8 cellular contexts compared by ENCODE assay signal in genomic region chr5:171484460-171484899, GRCh38.
DNase-seq lines count a peak whose midpoint lies in the region; FAIRE-seq and TF ChIP-seq lines count a peak whose summit lies in the region.

No MANE protein-coding gene starts in this region.

- peak overlapping the region; percentile 62 for H3K27ac Mint-ChIP-seq in activated naive CD4-positive, alpha-beta T cell treated with anti-CD3 and anti-CD28 coated beads, Interleukin-2, amount 50 U/mL, for 24 hours

- no peak overlapping the region for H3K9ac ChIP-seq in keratinocyte (ENCODE audit: control insufficient read depth, extremely low read depth, insufficient read depth, low read length)

- H3K4me3 Mint-ChIP-seq in activated naive CD4-positive, alpha-beta T cell treated with anti-CD3 and anti-CD28 coated beads, Interleukin-2, amount 50 U/mL, for 24 hours: no peak overlapping the region

- no peaks in the 10 kb centered on the region for H3K79me2 ChIP-seq in keratinocyte (ENCODE audit: control insufficient read depth, insufficient read depth, low read length)

- peak; percentile 58 for DNase-seq in GM19239 (ENCODE audit: insufficient read length, low spot score)
- DNase-seq in RPMI8226: peak; percentile 45
- no peak for DNase-seq in keratinocyte (ENCODE audit: low read depth, low spot score)
- peak; percentile 13 for DNase-seq in stimulated activated CD8-positive, alpha-beta memory T cell treated with anti-CD3 and anti-CD28 coated beads, Interleukin-15, amount 100 ng/mL, for 1 hour (ENCODE audit: low read depth)
- DNase-seq in SK-N-DZ (ENCODE audit: low spot score): no peak
- no peak for DNase-seq in anterior cingulate cortex (lab: John Stamatoyannopoulos, UW)
- DNase-seq in GOT3 (lab: John Stamatoyannopoulos, UW): no peak

- peaks cover 4% of the 10 kb centered on the region for H3K27me3 Mint-ChIP-seq in activated naive CD4-positive, alpha-beta T cell treated with anti-CD3 and anti-CD28 coated beads, Interleukin-2, amount 50 U/mL, for 24 hours

- no peaks in the 10 kb centered on the region for H3K9me3 ChIP-seq in keratinocyte (ENCODE audit: control insufficient read depth, low read depth, low read length)

- no peak overlapping the region for H2AFZ ChIP-seq in keratinocyte (ENCODE audit: control insufficient read depth, low read length)

- H3K9me1 ChIP-seq in keratinocyte (ENCODE audit: control insufficient read depth, extremely low read depth, insufficient read depth, low read length): no peaks in the 10 kb centered on the region

- H3K36me3 Mint-ChIP-seq in activated naive CD4-positive, alpha-beta T cell treated with anti-CD3 and anti-CD28 coated beads, Interleukin-2, amount 50 U/mL, for 24 hours: no peaks in the 10 kb centered on the region

- H3K4me1 ChIP-seq in keratinocyte (ENCODE audit: control insufficient read depth, extremely low read depth, insufficient read depth, low read length): no peaks in the 10 kb centered on the region

- H3K4me3 ChIP-seq in keratinocyte (ENCODE audit: control insufficient read depth in 2 of 3, extremely low read depth in 1 of 3, insufficient read depth in 2 of 3, low read depth in 1 of 3, low read length in 3 of 3): no peak overlapping the region

- dilution Hi-C loops in keratinocyte (cut with MboI; ENCODE audit: extremely low pct_ligation_motif_present, low sequenced_read_pairs): no loop called here

- no peak overlapping the region for H3K4me2 ChIP-seq in keratinocyte (ENCODE audit: control insufficient read depth, extremely low read depth, insufficient read depth, low read depth, low read length)

- H4K20me1 ChIP-seq in keratinocyte (ENCODE audit: control insufficient read depth, extremely low read depth, insufficient read depth, low read length): no peaks in the 10 kb centered on the region

- H3K27me3 ChIP-seq in keratinocyte (ENCODE audit: control insufficient read depth, extremely low read depth, insufficient read depth, low read length): peaks cover 21% of the 10 kb centered on the region

- no peaks in the 10 kb centered on the region for H3K9me3 Mint-ChIP-seq in activated naive CD4-positive, alpha-beta T cell treated with anti-CD3 and anti-CD28 coated beads, Interleukin-2, amount 50 U/mL, for 24 hours

- H3K4me1 Mint-ChIP-seq in activated naive CD4-positive, alpha-beta T cell treated with anti-CD3 and anti-CD28 coated beads, Interleukin-2, amount 50 U/mL, for 24 hours: peaks cover 5% of the 10 kb centered on the region

- FAIRE-seq in GM19239 (lab: Jason Lieb, UNC) (peak; percentile 75), keratinocyte (lab: Jason Lieb, UNC) (no peak)

- no peaks in the 10 kb centered on the region for H3K36me3 ChIP-seq in keratinocyte (ENCODE audit: control insufficient read depth in 2 of 2, extremely low read depth in 1 of 2, insufficient read depth in 2 of 2, low read length in 2 of 2)

- TF ChIP-seq CTCF in keratinocyte (optimal IDR thresholded peaks at IDR 0.05 in 1 of 3, IDR thresholded peaks at IDR 0.05 in 1 of 3, conservative IDR thresholded peaks at IDR 0.05 in 1 of 3; ENCODE audit: extremely low read depth in 1 of 3, insufficient read depth in 2 of 3, low read length in 3 of 3): peak; percentile 70 to 83 (median 74)

- no peak overlapping the region for H3K27ac ChIP-seq in keratinocyte (ENCODE audit: control insufficient read depth, insufficient read depth, low read length)

Comparison
In these comparisons a context has a peak if more than half of its experiments do, and no peak if none do; other contexts are left out.
1. DNase-seq: peak in GM19239 (single experiment), RPMI8226 (single experiment) and stimulated activated CD8-positive, alpha-beta memory T cell treated with anti-CD3 and anti-CD28 coated beads, Interleukin-15, amount 100 ng/mL, for 1 hour (single experiment); none in keratinocyte (single experiment), SK-N-DZ (single experiment), anterior cingulate cortex (0 of 58) and GOT3 (single experiment).